8 cellular contexts compared by ENCODE assay signal in the genomic region with DNA sequence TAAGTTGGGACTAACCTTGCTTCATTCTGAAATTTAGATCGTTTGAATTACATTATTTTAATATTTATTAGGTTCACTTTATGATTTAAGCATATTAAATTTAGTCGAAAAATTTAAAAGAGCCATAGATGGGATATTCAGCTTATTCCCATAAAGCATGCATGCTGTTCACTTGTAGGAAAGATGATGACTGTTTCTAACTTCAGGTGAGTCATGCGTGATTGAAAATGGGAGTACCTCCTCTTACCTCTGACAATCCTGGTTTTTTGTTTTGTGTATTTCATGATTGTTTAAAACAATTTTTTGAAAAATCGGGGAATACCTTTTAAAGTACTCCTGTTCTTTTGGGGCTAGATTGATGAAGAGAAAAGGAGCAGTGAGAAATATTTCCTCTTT. TPM values are rescaled to one million over a fixed set of nuclear protein-coding genes. Genes with fewer than 3 reads are reported as not detected.
DNase-seq lines count a peak whose midpoint lies in the region; ATAC-seq lines count a peak whose summit lies in the region.

No MANE protein-coding gene starts in this region.

- peak overlapping the region; percentile 94 to 99 (median 97) for H3K4me3 ChIP-seq in subcutaneous abdominal adipose tissue (ENCODE audit: low read depth in 1 of 5, low read length in 5 of 5)

- H3K9ac ChIP-seq in subcutaneous abdominal adipose tissue (ENCODE audit: low read length in 5 of 5): peak overlapping the region in 4 of 5 donors; percentile 96 to 99 (median 98)

- H3K4me1 Mint-ChIP-seq in T-helper 2 cell treated with Interferon-gamma antibody and Interleukin-4, amounts not matched to agents 5 μg/mL and 100 μg/mL, for 36 hours (ENCODE audit: low read depth): peaks cover 53% of the 10 kb centered on the region
- peaks cover 68% of the 10 kb centered on the region for H3K4me1 Mint-ChIP-seq in activated T-helper 1 cell treated with anti-CD3 and anti-CD28 coated beads, Interleukin-12 subunit alpha, Interleukin-12 subunit beta, Interleukin-2, Interleukin-4 antibody, amounts not matched to agents 30 ng/mL and 10 ng/mL and 1 ng/mL, durations not matched to agents 14 hours and 24 hours and 36 hours (ENCODE audit: low read depth)

- no peaks in the 10 kb centered on the region for H3K9me3 Mint-ChIP-seq in T-helper 2 cell treated with Interferon-gamma antibody and Interleukin-4, amounts not matched to agents 5 μg/mL and 100 μg/mL, for 36 hours
- no peaks in the 10 kb centered on the region for H3K9me3 Mint-ChIP-seq in activated T-helper 1 cell treated with anti-CD3 and anti-CD28 coated beads, Interleukin-12 subunit alpha, Interleukin-12 subunit beta, Interleukin-2, Interleukin-4 antibody, amounts not matched to agents 30 ng/mL and 10 ng/mL and 1 ng/mL, durations not matched to agents 14 hours and 24 hours and 36 hours

- H3K36me3 ChIP-seq in subcutaneous abdominal adipose tissue (ENCODE audit: control insufficient read depth in 5 of 5, insufficient read depth in 5 of 5, low read length in 5 of 5): peaks cover 0 to 2% (median 0%) of the 10 kb centered on the region in 5 donors

- peaks cover 39% of the 10 kb centered on the region for H3K36me3 Mint-ChIP-seq in T-helper 2 cell treated with Interferon-gamma antibody and Interleukin-4, amounts not matched to agents 5 μg/mL and 100 μg/mL, for 36 hours (ENCODE audit: low read depth)
- peaks cover 33% of the 10 kb centered on the region for H3K36me3 Mint-ChIP-seq in activated T-helper 1 cell treated with anti-CD3 and anti-CD28 coated beads, Interleukin-12 subunit alpha, Interleukin-12 subunit beta, Interleukin-2, Interleukin-4 antibody, amounts not matched to agents 30 ng/mL and 10 ng/mL and 1 ng/mL, durations not matched to agents 14 hours and 24 hours and 36 hours (ENCODE audit: low read depth)

- no peak for ATAC-seq in GM21381 (IDR thresholded peaks at IDR 0.05; ENCODE audit: unreplicated experiment)
- ATAC-seq in GM18498 (IDR thresholded peaks at IDR 0.05; ENCODE audit: unreplicated experiment): no peak

- H3K27ac ChIP-seq in subcutaneous abdominal adipose tissue (ENCODE audit: low read depth, low read length): peak overlapping the region; percentile 91

- peaks cover 0 to 42% (median 31%) of the 10 kb centered on the region in 5 donors for H3K4me1 ChIP-seq in subcutaneous abdominal adipose tissue (ENCODE audit: control insufficient read depth in 5 of 5, insufficient read depth in 5 of 5, low read length in 5 of 5)

- intact Hi-C loops in activated T-helper 1 cell treated with anti-CD3 and anti-CD28 coated beads, Interleukin-12 subunit alpha, Interleukin-12 subunit beta, Interleukin-2, Interleukin-4 antibody, amounts not matched to agents 30 ng/mL and 10 ng/mL and 1 ng/mL, durations not matched to agents 14 hours and 24 hours and 36 hours (cut with micrococcal nuclease): loop anchor here (2.0 to 10.0 kb wide), 9 partner anchors 125 to 1045 kb away; a partner anchor contains a TSS

- H3K4me3 Mint-ChIP-seq in T-helper 2 cell treated with Interferon-gamma antibody and Interleukin-4, amounts not matched to agents 5 μg/mL and 100 μg/mL, for 36 hours: peak overlapping the region; percentile 91
- peak overlapping the region; percentile 97 for H3K4me3 Mint-ChIP-seq in activated T-helper 1 cell treated with anti-CD3 and anti-CD28 coated beads, Interleukin-12 subunit alpha, Interleukin-12 subunit beta, Interleukin-2, Interleukin-4 antibody, amounts not matched to agents 30 ng/mL and 10 ng/mL and 1 ng/mL, durations not matched to agents 14 hours and 24 hours and 36 hours

- DNase-seq in T-helper 2 cell treated with Interferon-gamma antibody and Interleukin-4, amounts not matched to agents 5 μg/mL and 100 μg/mL, for 36 hours (ENCODE audit: low spot score): no peak
- no peak for DNase-seq in T-helper 2 cell
- DNase-seq in activated T-helper 1 cell treated with anti-CD3 and anti-CD28 coated beads, Interleukin-12 subunit alpha, Interleukin-12 subunit beta, Interleukin-2, Interleukin-4 antibody, amounts not matched to agents 30 ng/mL and 10 ng/mL and 1 ng/mL, durations not matched to agents 14 hours and 24 hours and 36 hours (ENCODE audit: low spot score): no peak
- DNase-seq in iris pigment epithelial cell (ENCODE audit: low read depth): peak; percentile 20
- DNase-seq in ecto neural progenitor cell (ENCODE audit: low spot score): no peak

- no peaks in the 10 kb centered on the region for H3K27me3 ChIP-seq in subcutaneous abdominal adipose tissue (ENCODE audit: control insufficient read depth in 5 of 5, insufficient read depth in 4 of 5, low read length in 5 of 5)

- H3K27ac Mint-ChIP-seq in T-helper 2 cell treated with Interferon-gamma antibody and Interleukin-4, amounts not matched to agents 5 μg/mL and 100 μg/mL, for 36 hours: peak overlapping the region; percentile 17
- H3K27ac Mint-ChIP-seq in activated T-helper 1 cell treated with anti-CD3 and anti-CD28 coated beads, Interleukin-12 subunit alpha, Interleukin-12 subunit beta, Interleukin-2, Interleukin-4 antibody, amounts not matched to agents 30 ng/mL and 10 ng/mL and 1 ng/mL, durations not matched to agents 14 hours and 24 hours and 36 hours: peak overlapping the region; percentile 50

- H3K27me3 Mint-ChIP-seq in T-helper 2 cell treated with Interferon-gamma antibody and Interleukin-4, amounts not matched to agents 5 μg/mL and 100 μg/mL, for 36 hours (ENCODE audit: low read depth): no peaks in the 10 kb centered on the region
- H3K27me3 Mint-ChIP-seq in activated T-helper 1 cell treated with anti-CD3 and anti-CD28 coated beads, Interleukin-12 subunit alpha, Interleukin-12 subunit beta, Interleukin-2, Interleukin-4 antibody, amounts not matched to agents 30 ng/mL and 10 ng/mL and 1 ng/mL, durations not matched to agents 14 hours and 24 hours and 36 hours (ENCODE audit: insufficient read depth): no peaks in the 10 kb centered on the region

- no peaks in the 10 kb centered on the region for H3K9me3 ChIP-seq in subcutaneous abdominal adipose tissue (ENCODE audit: control insufficient read depth in 5 of 5, low read length in 5 of 5)

RNA-seq across cellular contexts. Expression of a gene that starts 1.4 kb away (rescaled TPM):
- total RNA-seq in activated T-helper 1 cell treated with anti-CD3 and anti-CD28 coated beads, Interleukin-12 subunit alpha, Interleukin-12 subunit beta, Interleukin-2, Interleukin-4 antibody, amounts not matched to agents 30 ng/mL and 10 ng/mL and 1 ng/mL, durations not matched to agents 14 hours and 24 hours and 36 hours: 29.9 and 30.6 TPM in 2 replicates
